In the genomic region with DNA sequence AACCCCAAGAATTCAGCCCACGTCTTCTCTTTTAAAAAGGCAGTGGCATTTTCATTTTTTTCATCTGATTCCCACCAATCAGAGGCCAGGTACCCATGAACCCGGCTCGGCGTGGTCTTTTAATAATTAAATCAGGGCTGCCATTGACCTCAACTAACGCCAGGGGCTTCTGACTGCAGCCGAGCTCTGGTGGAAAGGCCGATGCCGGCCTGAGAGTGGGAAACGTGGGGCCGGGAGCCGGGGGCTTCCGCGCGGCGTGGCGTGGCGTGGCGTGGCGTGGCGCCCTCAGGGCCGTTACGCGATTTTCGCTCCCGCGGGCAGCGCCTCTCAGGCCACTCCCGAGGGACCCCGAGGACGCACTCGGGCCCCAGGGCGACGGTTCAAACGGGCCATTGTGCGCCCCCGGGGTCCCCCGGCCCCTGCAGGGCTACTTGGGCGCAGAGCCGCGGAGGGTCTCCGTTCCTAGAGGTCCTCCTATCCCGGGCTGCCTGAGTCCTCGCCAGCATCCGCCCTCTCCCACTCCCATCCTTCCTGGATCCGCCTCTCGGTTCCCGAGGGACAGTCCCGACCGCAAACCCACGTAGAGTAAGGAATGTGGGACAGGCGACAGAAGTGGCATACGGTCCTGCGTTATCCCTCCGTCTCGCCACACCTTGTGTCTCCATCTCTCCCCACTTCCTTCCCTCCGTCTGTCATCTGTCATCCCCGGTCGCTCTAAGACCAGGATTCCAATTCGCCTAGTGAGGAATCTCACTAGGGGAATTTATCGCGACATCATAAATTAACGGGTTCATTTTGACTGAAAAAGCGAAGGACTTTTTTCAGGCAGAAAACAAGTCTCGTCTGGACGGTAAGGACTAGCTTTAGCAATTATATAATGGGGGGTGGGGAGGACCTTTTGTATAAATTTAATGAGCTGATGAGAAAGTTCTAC, we compare ENCODE assay signal across 1 cellular context.
TF ChIP-seq lines count a peak whose summit lies in the region.

No MANE protein-coding gene starts in this region.

TF ChIP-seq in HepG2, 621 proteins besides CTCF, POLR2A, EP300 and RAD21 (continued from another document and continues in another):
- TF ChIP-seq, protein P1, sequence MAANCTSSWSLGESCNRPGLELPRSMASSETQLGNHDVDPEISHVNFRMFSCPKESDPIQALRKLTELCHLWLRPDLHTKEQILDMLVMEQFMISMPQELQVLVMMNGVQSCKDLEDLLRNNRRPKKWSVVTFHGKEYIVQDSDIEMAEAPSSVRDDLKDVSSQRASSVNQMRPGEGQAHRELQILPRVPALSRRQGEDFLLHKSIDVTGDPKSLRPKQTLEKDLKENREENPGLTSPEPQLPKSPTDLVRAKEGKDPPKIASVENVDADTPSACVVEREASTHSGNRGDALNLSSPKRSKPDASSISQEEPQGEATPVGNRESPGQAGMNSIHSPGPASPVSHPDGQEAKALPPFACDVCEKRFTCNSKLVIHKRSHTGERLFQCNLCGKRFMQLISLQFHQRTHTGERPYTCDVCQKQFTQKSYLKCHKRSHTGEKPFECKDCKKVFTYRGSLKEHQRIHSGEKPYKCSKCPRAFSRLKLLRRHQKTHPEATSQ (CRISPR knock-in tag; IDR thresholded peaks at IDR 0.05; ENCODE audit: borderline replicate concordance), result no peak
- no peak for TF ChIP-seq ZNF496 (CRISPR knock-in tag; IDR thresholded peaks at IDR 0.05; ENCODE audit: insufficient replicate concordance)
- no peak for TF ChIP-seq ZNF781 (CRISPR knock-in tag; IDR thresholded peaks at IDR 0.05; ENCODE audit: borderline replicate concordance, not compliant biosample characterization)
- TF ChIP-seq ZNF563 (CRISPR knock-in tag; IDR thresholded peaks at IDR 0.05), result peak; percentile 80
- no peak for TF ChIP-seq ZBTB3 (CRISPR knock-in tag; IDR thresholded peaks at IDR 0.05; ENCODE audit: borderline replicate concordance, low read depth)
- peak; percentile 69; the same call in 1 of the 2 replicates for TF ChIP-seq KDM5B (CRISPR knock-in tag; IDR thresholded peaks at IDR 0.05; ENCODE audit: borderline replicate concordance)
- no peak for TF ChIP-seq ZFP62 (CRISPR knock-in tag; IDR thresholded peaks at IDR 0.05)
- TF ChIP-seq ZHX1 (CRISPR knock-in tag; IDR thresholded peaks at IDR 0.05; ENCODE audit: low read depth), result 0 out of 2 replicates have a peak, but pooled peaks have one; percentile 26
- no peak for TF ChIP-seq ZNF530 (CRISPR knock-in tag; IDR thresholded peaks at IDR 0.05; ENCODE audit: low read depth)
- peak; percentile 57; the same call in 1 of the 2 replicates for TF ChIP-seq ZNF33B (CRISPR knock-in tag; IDR thresholded peaks at IDR 0.05)
- no peak for TF ChIP-seq RARA (CRISPR knock-in tag; IDR thresholded peaks at IDR 0.05)
- TF ChIP-seq PHF21A (CRISPR knock-in tag; IDR thresholded peaks at IDR 0.05), result no peak
- no peak for TF ChIP-seq PRDM15 (CRISPR knock-in tag; IDR thresholded peaks at IDR 0.05)
- peak; percentile 45; the same call in 1 of the 2 replicates for TF ChIP-seq ZSCAN31 (CRISPR knock-in tag; IDR thresholded peaks at IDR 0.05; ENCODE audit: low read depth)
- TF ChIP-seq SMC3 (IDR thresholded peaks at IDR 0.05; ENCODE audit: low read length), result no peak
- TF ChIP-seq TFDP2 (CRISPR knock-in tag; IDR thresholded peaks at IDR 0.05), result no peak
- TF ChIP-seq ZSCAN21 (CRISPR knock-in tag; IDR thresholded peaks at IDR 0.05; ENCODE audit: borderline replicate concordance), result no peak; the same call in 1 of the 2 replicates
- TF ChIP-seq HOMEZ (CRISPR knock-in tag; IDR thresholded peaks at IDR 0.05; ENCODE audit: low read depth), result no peak
- TF ChIP-seq PAX8 (CRISPR knock-in tag; IDR thresholded peaks at IDR 0.05; ENCODE audit: borderline replicate concordance), result no peak
- TF ChIP-seq NFATC3 (CRISPR knock-in tag; IDR thresholded peaks at IDR 0.05), result 0 out of 2 replicates have a peak, but pooled peaks have one; percentile 65
- TF ChIP-seq, protein P2, sequence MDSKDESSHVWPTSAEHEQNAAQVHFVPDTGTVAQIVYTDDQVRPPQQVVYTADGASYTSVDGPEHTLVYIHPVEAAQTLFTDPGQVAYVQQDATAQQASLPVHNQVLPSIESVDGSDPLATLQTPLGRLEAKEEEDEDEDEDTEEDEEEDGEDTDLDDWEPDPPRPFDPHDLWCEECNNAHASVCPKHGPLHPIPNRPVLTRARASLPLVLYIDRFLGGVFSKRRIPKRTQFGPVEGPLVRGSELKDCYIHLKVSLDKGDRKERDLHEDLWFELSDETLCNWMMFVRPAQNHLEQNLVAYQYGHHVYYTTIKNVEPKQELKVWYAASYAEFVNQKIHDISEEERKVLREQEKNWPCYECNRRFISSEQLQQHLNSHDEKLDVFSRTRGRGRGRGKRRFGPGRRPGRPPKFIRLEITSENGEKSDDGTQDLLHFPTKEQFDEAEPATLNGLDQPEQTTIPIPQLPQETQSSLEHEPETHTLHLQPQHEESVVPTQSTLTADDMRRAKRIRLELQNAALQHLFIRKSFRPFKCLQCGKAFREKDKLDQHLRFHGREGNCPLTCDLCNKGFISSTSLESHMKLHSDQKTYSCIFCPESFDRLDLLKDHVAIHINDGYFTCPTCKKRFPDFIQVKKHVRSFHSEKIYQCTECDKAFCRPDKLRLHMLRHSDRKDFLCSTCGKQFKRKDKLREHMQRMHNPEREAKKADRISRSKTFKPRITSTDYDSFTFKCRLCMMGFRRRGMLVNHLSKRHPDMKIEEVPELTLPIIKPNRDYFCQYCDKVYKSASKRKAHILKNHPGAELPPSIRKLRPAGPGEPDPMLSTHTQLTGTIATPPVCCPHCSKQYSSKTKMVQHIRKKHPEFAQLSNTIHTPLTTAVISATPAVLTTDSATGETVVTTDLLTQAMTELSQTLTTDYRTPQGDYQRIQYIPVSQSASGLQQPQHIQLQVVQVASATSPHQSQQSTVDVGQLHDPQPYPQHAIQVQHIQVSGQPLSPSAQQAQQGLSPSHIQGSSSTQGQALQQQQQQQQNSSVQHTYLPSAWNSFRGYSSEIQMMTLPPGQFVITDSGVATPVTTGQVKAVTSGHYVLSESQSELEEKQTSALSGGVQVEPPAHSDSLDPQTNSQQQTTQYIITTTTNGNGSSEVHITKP (CRISPR knock-in tag; IDR thresholded peaks at IDR 0.05; ENCODE audit: low read depth), result no peak
- TF ChIP-seq ZNF670 (CRISPR knock-in tag; IDR thresholded peaks at IDR 0.05; ENCODE audit: borderline replicate concordance), result no peak; the same call in 1 of the 2 replicates
- TF ChIP-seq ZNF704 (CRISPR knock-in tag; IDR thresholded peaks at IDR 0.05; ENCODE audit: borderline replicate concordance), result no peak; the same call in 1 of the 2 replicates
- TF ChIP-seq ZMYM2 (CRISPR knock-in tag; IDR thresholded peaks at IDR 0.05), result no peak
- no peak for TF ChIP-seq MEF2D (CRISPR knock-in tag; IDR thresholded peaks at IDR 0.05)
- TF ChIP-seq EHMT2 (IDR thresholded peaks at IDR 0.05; ENCODE audit: borderline replicate concordance, low read depth, low read length), result no peak
- 0 out of 2 replicates have a peak, but pooled peaks have one; percentile 8 for TF ChIP-seq TFE3 (CRISPR knock-in tag; IDR thresholded peaks at IDR 0.05)
- no peak for TF ChIP-seq TBL1XR1 (IDR thresholded peaks at IDR 0.05; ENCODE audit: borderline replicate concordance, low read length, partially characterized antibody)
- peak; percentile 57 for TF ChIP-seq SPEN (CRISPR knock-in tag; IDR thresholded peaks at IDR 0.05; ENCODE audit: low read depth)
- TF ChIP-seq RXRA (CRISPR knock-in tag; IDR thresholded peaks at IDR 0.05), result peak; percentile 47; the same call in 1 of the 2 replicates
- TF ChIP-seq NFE2L1 (CRISPR knock-in tag; IDR thresholded peaks at IDR 0.05; ENCODE audit: borderline replicate concordance), result no peak
- TF ChIP-seq ZBTB42 (CRISPR knock-in tag; IDR thresholded peaks at IDR 0.05), result 0 out of 2 replicates have a peak, but pooled peaks have one; percentile 74
- TF ChIP-seq STAG1 (CRISPR knock-in tag; IDR thresholded peaks at IDR 0.05), result no peak
- no peak for TF ChIP-seq TMF1 (CRISPR knock-in tag; IDR thresholded peaks at IDR 0.05; ENCODE audit: low read depth)
- no peak for TF ChIP-seq TRIM24 (CRISPR knock-in tag; IDR thresholded peaks at IDR 0.05)
- TF ChIP-seq SUZ12 (IDR thresholded peaks at IDR 0.05; ENCODE audit: low read depth, low read length), result no peak
